Comparison of ENCODE assay signal across 1 cellular context in the genomic region with DNA sequence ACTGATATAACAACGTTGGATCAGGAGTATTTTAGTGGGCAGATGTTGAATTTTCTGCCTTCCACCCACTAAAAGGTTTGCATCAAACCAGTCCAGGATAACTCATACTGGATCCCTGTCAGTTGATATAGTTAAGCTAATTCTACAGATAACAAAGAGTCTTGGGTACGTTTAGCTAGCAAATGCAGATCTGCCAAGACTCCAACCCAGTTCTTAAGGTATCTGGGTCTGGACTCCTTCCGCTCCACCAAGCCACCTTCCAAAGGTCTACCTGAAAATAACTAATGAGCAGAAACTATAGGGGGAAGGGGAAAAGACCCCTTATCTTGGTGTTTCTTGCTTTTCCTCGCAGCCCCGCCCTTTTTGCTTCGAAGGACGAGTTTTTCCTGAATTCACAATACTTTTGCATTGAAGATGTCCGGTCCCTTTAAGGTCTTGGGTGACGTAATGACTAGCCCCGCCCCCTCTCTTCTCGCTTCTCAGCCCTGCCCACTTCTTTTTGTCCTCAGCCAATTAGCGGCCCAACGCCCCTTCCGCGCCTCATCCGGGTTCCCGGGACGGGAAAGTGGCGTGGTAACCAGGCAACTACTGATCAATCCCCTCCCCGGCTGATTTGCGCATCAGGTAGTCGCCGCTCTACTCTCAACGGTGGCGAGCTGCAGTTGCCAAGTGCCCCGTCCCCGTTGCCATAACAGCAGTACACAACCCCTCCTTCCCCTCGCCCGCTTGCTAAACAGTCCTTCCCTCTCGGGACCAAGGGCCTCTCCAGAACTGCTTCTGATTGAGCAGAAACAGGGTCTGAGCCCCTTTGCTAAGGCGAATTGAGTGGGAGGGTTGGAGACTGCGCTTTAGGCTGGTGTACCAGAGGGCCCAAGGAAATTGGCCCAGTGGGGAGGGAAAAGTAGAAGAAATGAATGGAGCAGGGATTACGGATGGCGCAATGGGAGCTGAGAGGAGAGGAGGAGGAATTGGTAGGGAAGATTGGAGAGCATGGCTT.
TF ChIP-seq lines count a peak whose summit lies in the region.

A gene with protein sequence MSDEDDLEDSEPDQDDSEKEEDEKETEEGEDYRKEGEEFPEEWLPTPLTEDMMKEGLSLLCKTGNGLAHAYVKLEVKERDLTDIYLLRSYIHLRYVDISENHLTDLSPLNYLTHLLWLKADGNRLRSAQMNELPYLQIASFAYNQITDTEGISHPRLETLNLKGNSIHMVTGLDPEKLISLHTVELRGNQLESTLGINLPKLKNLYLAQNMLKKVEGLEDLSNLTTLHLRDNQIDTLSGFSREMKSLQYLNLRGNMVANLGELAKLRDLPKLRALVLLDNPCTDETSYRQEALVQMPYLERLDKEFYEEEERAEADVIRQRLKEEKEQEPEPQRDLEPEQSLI (plus strand): TSS at position 543 of the 997 bp plus-strand sequence. CDS start 812 bp downstream, outside the sequence.

TF ChIP-seq in HEK293, 187 proteins besides CTCF, POLR2A, EP300 and RAD21 (continued from another document):
- no peak for TF ChIP-seq ZNF292 (tag by site-specific recombination; IDR thresholded peaks at IDR 0.05; ENCODE audit: borderline replicate concordance, low read depth)
- TF ChIP-seq KLF9 (tag by site-specific recombination; IDR thresholded peaks at IDR 0.05; ENCODE audit: low read depth): peak; percentile 88
- peak; percentile 50; the same call in 1 of the 2 replicates for TF ChIP-seq ZNF341 (tag by site-specific recombination; IDR thresholded peaks at IDR 0.05; ENCODE audit: low read depth)
- no peak for TF ChIP-seq KLF7 (tag by site-specific recombination; IDR thresholded peaks at IDR 0.05; ENCODE audit: borderline replicate concordance)
- no peak for TF ChIP-seq ZNF658 (tag by site-specific recombination; IDR thresholded peaks at IDR 0.05)
- peak; percentile 89 for TF ChIP-seq ZNF600 (tag by site-specific recombination; IDR thresholded peaks at IDR 0.05)
- TF ChIP-seq, protein P1, sequence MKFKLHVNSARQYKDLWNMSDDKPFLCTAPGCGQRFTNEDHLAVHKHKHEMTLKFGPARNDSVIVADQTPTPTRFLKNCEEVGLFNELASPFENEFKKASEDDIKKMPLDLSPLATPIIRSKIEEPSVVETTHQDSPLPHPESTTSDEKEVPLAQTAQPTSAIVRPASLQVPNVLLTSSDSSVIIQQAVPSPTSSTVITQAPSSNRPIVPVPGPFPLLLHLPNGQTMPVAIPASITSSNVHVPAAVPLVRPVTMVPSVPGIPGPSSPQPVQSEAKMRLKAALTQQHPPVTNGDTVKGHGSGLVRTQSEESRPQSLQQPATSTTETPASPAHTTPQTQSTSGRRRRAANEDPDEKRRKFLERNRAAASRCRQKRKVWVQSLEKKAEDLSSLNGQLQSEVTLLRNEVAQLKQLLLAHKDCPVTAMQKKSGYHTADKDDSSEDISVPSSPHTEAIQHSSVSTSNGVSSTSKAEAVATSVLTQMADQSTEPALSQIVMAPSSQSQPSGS (tag by site-specific recombination; IDR thresholded peaks at IDR 0.05; ENCODE audit: low read depth): peak; percentile 99
- TF ChIP-seq EGR2 (tag by site-specific recombination; IDR thresholded peaks at IDR 0.05; ENCODE audit: low read depth): 0 out of 2 replicates have a peak, but pooled peaks have one; percentile 4
- TF ChIP-seq SCRT1 (tag by site-specific recombination; IDR thresholded peaks at IDR 0.05; ENCODE audit: borderline replicate concordance): peak; percentile 89; the same call in 1 of the 2 replicates
- no peak for TF ChIP-seq IKZF3 (tag by site-specific recombination; IDR thresholded peaks at IDR 0.05)
- peak; percentile 63 for TF ChIP-seq ZNF24 (tag by site-specific recombination; IDR thresholded peaks at IDR 0.05)
- no peak for TF ChIP-seq ZNF426 (tag by site-specific recombination; IDR thresholded peaks at IDR 0.05)
- TF ChIP-seq OSR2 (tag by site-specific recombination; IDR thresholded peaks at IDR 0.05): peak; percentile 60; the same call in 1 of the 2 replicates
- peak; percentile 88 for TF ChIP-seq ZBTB20 (tag by site-specific recombination; IDR thresholded peaks at IDR 0.05)
- TF ChIP-seq KLF16 (tag by site-specific recombination; IDR thresholded peaks at IDR 0.05): peak; percentile 48; the same call in 1 of the 2 replicates
- peak; percentile 71 for TF ChIP-seq KLF10 (tag by site-specific recombination; IDR thresholded peaks at IDR 0.05)
- peak; percentile 99 for TF ChIP-seq SCRT2 (tag by site-specific recombination; IDR thresholded peaks at IDR 0.05)
- TF ChIP-seq ZNF692 (tag by site-specific recombination; IDR thresholded peaks at IDR 0.05): 0 out of 2 replicates have a peak, but pooled peaks have one; percentile 25
- TF ChIP-seq ZNF473 (tag by site-specific recombination; IDR thresholded peaks at IDR 0.05): no peak
- peak; percentile 97 for TF ChIP-seq SP2 (tag by site-specific recombination; IDR thresholded peaks at IDR 0.05)
- peak; percentile 65 for TF ChIP-seq ZBTB21 (tag by site-specific recombination; IDR thresholded peaks at IDR 0.05)
- peak; percentile 80 for TF ChIP-seq ZNF629 (tag by site-specific recombination; IDR thresholded peaks at IDR 0.05)
- TF ChIP-seq SP7 (tag by site-specific recombination; IDR thresholded peaks at IDR 0.05): peak; percentile 48; the same call in 1 of the 2 replicates
- TF ChIP-seq ZNF202 (tag by site-specific recombination; IDR thresholded peaks at IDR 0.05; ENCODE audit: borderline replicate concordance): no peak
- peak; percentile 64 for TF ChIP-seq ZFHX2 (tag by site-specific recombination; conservative IDR thresholded peaks at IDR 0.05)
TF ChIP-seq in HEK293: peak in this region for 30.
